In genomic region chr2:26770986-26771586, GRCh38 we compare ENCODE assay signal across 8 cellular contexts. TPM values are rescaled to one million over a fixed set of nuclear protein-coding genes. Genes with fewer than 3 reads are reported as not detected.
A peak's percentile ranks its signal among the peaks of the same experiment; 100 is the strongest.
DNase-seq lines count a peak whose midpoint lies in the region; ATAC-seq and TF ChIP-seq lines count a peak whose summit lies in the region.

No MANE protein-coding gene starts in this region.

- H3K9me2 ChIP-seq in GM23338 (ENCODE audit: insufficient read depth) = no peaks in the 10 kb centered on the region

- no peaks in the 10 kb centered on the region for H3K79me2 ChIP-seq in GM23338 (replicated peaks; ENCODE audit: insufficient read depth)

- no peak overlapping the region for H3K4me3 Mint-ChIP-seq in GM23338
- no peak overlapping the region for H3K4me3 Mint-ChIP-seq in neural crest cell

- H3K4me3 ChIP-seq in AG04449 (ENCODE audit: low read depth, low read length) (no peak overlapping the region), GM23338 (no peak overlapping the region), WI38 (ENCODE audit: low read depth, low read length) (no peak overlapping the region), esophagus squamous epithelium (peak overlapping the region in 1 of 4 donors; percentile 26)

- no peaks in the 10 kb centered on the region for H3K4me1 ChIP-seq in GM23338 (ENCODE audit: insufficient read depth)
- peaks cover 64 to 88% (median 72%) of the 10 kb centered on the region in 3 donors for H3K4me1 ChIP-seq in esophagus squamous epithelium

- peak; percentile 70 for ATAC-seq in GM23338
- ATAC-seq in HG02840 (IDR thresholded peaks at IDR 0.05; ENCODE audit: low FRiP score, unreplicated experiment) = no peak

- no peak for TF ChIP-seq POLR2A in esophagus squamous epithelium (IDR thresholded peaks at IDR 0.05)

- peaks cover 7% of the 10 kb centered on the region; the same call in 1 of the 2 replicates for H4K20me1 ChIP-seq in GM23338 (replicated peaks; ENCODE audit: insufficient read depth)

- H3K27me3 Mint-ChIP-seq in GM23338 (ENCODE audit: insufficient read depth, low read depth, poor library complexity) (peaks cover 4% of the 10 kb centered on the region), neural crest cell (ENCODE audit: low read depth) (no peaks in the 10 kb centered on the region)

- DNase-seq in AG04449 (ENCODE audit: low read depth, low spot score) = peak; percentile 52
- DNase-seq in GM23338 (ENCODE audit: low spot score) = peak; percentile 70
- no peak for DNase-seq in esophagus squamous epithelium (lab: John Stamatoyannopoulos, UW)
- no peak for DNase-seq in neural crest cell (ENCODE audit: low read depth, low spot score)
- no peak for DNase-seq in NCI-H1436 treated with DMSO at 0.1 percent for 48 hours (lab: John Stamatoyannopoulos, UW)
- DNase-seq in SK-N-DZ (ENCODE audit: low spot score) = no peak

- H3K4me2 ChIP-seq in GM23338 = no peak overlapping the region

- intact Hi-C loops in esophagus squamous epithelium (cut with DNase I) = no loop called here

- TF ChIP-seq CTCF in AG04449 (IDR thresholded peaks at IDR 0.05; ENCODE audit: insufficient read depth, low read length, missing control alignments) (peak; percentile 2), GM23338 (conservative IDR thresholded peaks at IDR 0.05; ENCODE audit: low read depth in 2 of 2) (peak; percentile 37 to 54), WI38 (IDR thresholded peaks at IDR 0.05; ENCODE audit: low read depth, low read length) (0 out of 2 replicates have a peak, but pooled peaks have one; percentile 33), esophagus squamous epithelium (IDR thresholded peaks at IDR 0.05) (peak in 4 of 6 experiments; percentile 19 to 54 (median 44)), neural crest cell (conservative IDR thresholded peaks at IDR 0.05) (peak; percentile 47)

- H3K27ac Mint-ChIP-seq in GM23338 (no peak overlapping the region), neural crest cell (ENCODE audit: unreplicated experiment) (no peak overlapping the region)

- H3K9me3 ChIP-seq in esophagus squamous epithelium = no peaks in the 10 kb centered on the region

- H3K36me3 Mint-ChIP-seq in GM23338 (ENCODE audit: low read depth) = 0 out of 3 replicates have a peak, but pooled peaks cover 3% of the 10 kb centered on the region
- H3K36me3 Mint-ChIP-seq in neural crest cell (ENCODE audit: low read depth) = no peaks in the 10 kb centered on the region

- POLR2A ChIA-PET in AG04449 (lab: Yijun Ruan, JAX) = no interaction called here

- H3K27me3 ChIP-seq in GM23338 (ENCODE audit: insufficient read depth) (no peaks in the 10 kb centered on the region), esophagus squamous epithelium (no peaks in the 10 kb centered on the region)

- no peaks in the 10 kb centered on the region for H3F3A ChIP-seq in GM23338 (replicated peaks; ENCODE audit: low read depth)

- H3K9me3 Mint-ChIP-seq in GM23338 (no peaks in the 10 kb centered on the region; the same call in 2 of the 3 replicates), neural crest cell (no peaks in the 10 kb centered on the region)

- CTCF ChIA-PET in AG04449 (lab: Yijun Ruan, JAX) = interaction anchor here (0.8 kb wide), 1 partner anchor 8 kb away, joined by 3 read pairs; no protein-coding TSS in a partner anchor

- H3K4me1 Mint-ChIP-seq in GM23338 = peaks cover 12% of the 10 kb centered on the region
- H3K4me1 Mint-ChIP-seq in neural crest cell = peaks cover 11% of the 10 kb centered on the region

- H2AFZ ChIP-seq in GM23338 = no peak overlapping the region

- H3K36me3 ChIP-seq in GM23338 (ENCODE audit: insufficient read depth) (no peaks in the 10 kb centered on the region), esophagus squamous epithelium (peaks cover 9 to 29% (median 18%) of the 10 kb centered on the region in 3 donors)

- H3K27ac ChIP-seq in GM23338 (ENCODE audit: low read depth) = no peak overlapping the region
- H3K27ac ChIP-seq in esophagus squamous epithelium = peak overlapping the region; percentile 87 to 98 (median 94)

- 40% methylated on average over 1 of the region's 6 CpGs; no CpG with 5 or more reads in 1 of the 2 donors for WGBS in esophagus squamous epithelium, 2 donors

TF ChIP-seq in GM23338, 12 proteins besides CTCF, POLR2A, EP300 and RAD21 (continues in another document):
- no peak for TF ChIP-seq JUNB (IDR thresholded peaks at IDR 0.05; ENCODE audit: unreplicated experiment)
- TF ChIP-seq ZNF462 (CRISPR knock-in tag; IDR thresholded peaks at IDR 0.05) = no peak
- no peak for TF ChIP-seq NANOG (IDR thresholded peaks at IDR 0.05; ENCODE audit: borderline replicate concordance)
- no peak for TF ChIP-seq POLR2AphosphoS5 (IDR thresholded peaks at IDR 0.05; ENCODE audit: low read depth)
- no peak for TF ChIP-seq STAT1 (IDR thresholded peaks at IDR 0.05; ENCODE audit: unreplicated experiment)

RNA-seq across cellular contexts. Expression of gene SLC35F6, which starts 7.0 kb away (rescaled TPM):
- total RNA-seq in GM23338 (2014; rRNA removed; shearing (Covaris generic)) = 10.8 and 15.0 TPM in 2 replicates
- 4.9 and 6.0 TPM in 2 replicates for polyA plus RNA-seq in GM23338 (2016; fragmentation: Nextera tagmentation; extraction: Ambion mirVana)
- 10 to 100 TPM; 39.6 to 61.4 (median 48.0) TPM for total RNA-seq in esophagus squamous epithelium
- 28.9 and 30.6 TPM in 2 replicates for total RNA-seq in neural crest cell
- 9.6 and 14.2 TPM in 2 replicates for polyA plus RNA-seq in SK-N-DZ (2014; cell fraction: cytosol; rRNA removed)
- polyA plus RNA-seq in SK-N-DZ (2014; cell fraction: nucleus; rRNA removed) = 5.0 and 5.2 TPM in 2 replicates

RNA-seq across cellular contexts. Expression of gene CENPA, which starts 14.8 kb away (rescaled TPM):
- 13.0 and 16.8 TPM in 2 replicates for total RNA-seq in GM23338 (2014; rRNA removed; shearing (Covaris generic))
- polyA plus RNA-seq in GM23338 (2016; fragmentation: Nextera tagmentation; extraction: Ambion mirVana) = 24.2 and 26.3 TPM in 2 replicates
- total RNA-seq in esophagus squamous epithelium (10 to 100 TPM in 1 of 4 donors, 1 to 10 TPM in 3; 3.4 to 12.4 (median 5.0) TPM), neural crest cell (34.5 and 35.1 TPM in 2 replicates)
- polyA plus RNA-seq in SK-N-DZ (2014; cell fraction: cytosol; rRNA removed) = 21.6 and 41.6 TPM in 2 replicates
- polyA plus RNA-seq in SK-N-DZ (2014; cell fraction: nucleus; rRNA removed) = 12.3 and 21.0 TPM in 2 replicates

Comparison
In these comparisons a context has a peak if more than half of its experiments do, and no peak if none do; other contexts are left out.
1. DNase-seq: peak in AG04449 (single experiment) and GM23338 (single experiment); none in esophagus squamous epithelium (single experiment), neural crest cell (single experiment), NCI-H1436 treated with DMSO at 0.1 percent for 48 hours (single experiment) and SK-N-DZ (single experiment).
2. Peak in every context shown above with its lines, with median percentiles within 50 percentile points of each other: CTCF ChIP-seq.